Comparison of ENCODE assay signal across 8 cellular contexts in the genomic region with DNA sequence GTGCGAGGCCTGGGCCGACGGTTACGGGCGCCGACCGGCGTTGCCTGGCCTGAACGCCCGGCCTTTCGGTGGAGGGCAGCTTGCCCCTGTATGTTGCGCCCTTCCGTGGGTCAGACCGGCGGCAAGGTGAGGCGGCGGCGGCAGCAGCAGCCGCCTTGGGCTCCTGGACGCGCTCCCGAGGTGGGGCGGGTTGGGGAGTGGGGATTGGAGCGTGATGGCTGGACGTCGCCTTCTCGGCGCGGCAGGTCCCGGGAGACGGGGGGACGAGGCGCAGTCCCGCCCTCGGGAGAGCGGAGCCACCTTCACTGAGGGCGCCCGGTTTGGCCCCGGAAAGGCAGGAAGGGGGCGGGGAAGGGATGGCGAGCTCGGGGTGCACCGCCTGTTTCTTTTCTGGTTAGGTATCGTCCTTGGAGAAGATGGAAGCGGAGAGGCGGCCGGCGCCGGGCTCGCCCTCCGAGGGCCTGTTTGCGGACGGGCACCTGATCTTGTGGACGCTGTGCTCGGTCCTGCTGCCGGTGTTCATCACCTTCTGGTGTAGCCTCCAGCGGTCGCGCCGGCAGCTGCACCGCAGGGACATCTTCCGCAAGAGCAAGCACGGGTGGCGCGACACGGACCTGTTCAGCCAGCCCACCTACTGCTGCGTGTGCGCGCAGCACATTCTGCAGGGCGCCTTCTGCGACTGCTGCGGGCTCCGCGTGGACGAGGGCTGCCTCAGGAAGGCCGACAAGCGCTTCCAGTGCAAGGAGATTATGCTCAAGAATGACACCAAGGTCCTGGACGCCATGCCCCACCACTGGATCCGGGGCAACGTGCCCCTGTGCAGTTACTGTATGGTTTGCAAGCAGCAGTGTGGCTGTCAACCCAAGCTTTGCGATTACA. TPM values are rescaled to one million over a fixed set of nuclear protein-coding genes. Genes with fewer than 3 reads are reported as not detected.
DNase-seq lines count a peak whose midpoint lies in the region; ATAC-seq and TF ChIP-seq lines count a peak whose summit lies in the region.

No MANE protein-coding gene starts in this region.

- peaks cover 34% of the 10 kb centered on the region for H3K4me1 Mint-ChIP-seq in Caco-2 (ENCODE audit: low read depth, unreplicated experiment)

- H3K27me3 Mint-ChIP-seq in Caco-2 (ENCODE audit: insufficient read depth, unreplicated experiment): no peaks in the 10 kb centered on the region

- H3K9ac ChIP-seq in HUES6 (ENCODE audit: low read length) (peak overlapping the region; percentile 67), SU-DHL-6 (ENCODE audit: low read length) (peak overlapping the region; percentile 71)

- ATAC-seq in GM21381 (IDR thresholded peaks at IDR 0.05; ENCODE audit: unreplicated experiment): peak; percentile 28

- peak overlapping the region; percentile 50; the same call in 1 of the 2 replicates for H3K27ac ChIP-seq in HUES6 (ENCODE audit: low read depth, low read length)
- peak overlapping the region; percentile 25; the same call in 1 of the 2 replicates for H3K27ac ChIP-seq in SU-DHL-6 (ENCODE audit: low read depth, low read length)
- H3K27ac ChIP-seq in adipose tissue (ENCODE audit: low read depth, low read length): peak overlapping the region; percentile 9

- H3K4me2 ChIP-seq in SU-DHL-6 (ENCODE audit: low read depth, low read length, poor library complexity, severe bottlenecking): peak overlapping the region; percentile 86

- 5 to 14% (median 7%) methylated on average over 72 to 81 of the region's 81 CpGs for WGBS in adipose tissue, 3 donors

- peaks cover 6% of the 10 kb centered on the region for H3K4me1 ChIP-seq in Caco-2
- H3K4me1 ChIP-seq in HUES6 (ENCODE audit: control insufficient read depth, insufficient read depth, low read length): peaks cover 23% of the 10 kb centered on the region

- BruUV-seq in Caco-2 (replicated peaks; lab: Mats Ljungman, UMichigan): no TSS peak

- H3K4me3 Mint-ChIP-seq in Caco-2 (ENCODE audit: unreplicated experiment): peak overlapping the region; percentile 84

- no peaks in the 10 kb centered on the region for H3K36me3 ChIP-seq in Caco-2 (ENCODE audit: control insufficient read depth, insufficient read depth, low read length)
- 0 out of 2 replicates have a peak, but pooled peaks cover 9% of the 10 kb centered on the region for H3K36me3 ChIP-seq in HUES6 (ENCODE audit: control insufficient read depth, insufficient read depth, low read length)
- peaks cover 13% of the 10 kb centered on the region for H3K36me3 ChIP-seq in SU-DHL-6 (ENCODE audit: low read length)

- H3K4me3 ChIP-seq in Caco-2 (ENCODE audit: low read depth, low read length) (peak overlapping the region; percentile 79), HUES6 (ENCODE audit: low read depth, low read length) (peak overlapping the region; percentile 68), SU-DHL-6 (ENCODE audit: insufficient read depth, low read length, poor library complexity, severe bottlenecking) (peak overlapping the region; percentile 80), skeletal muscle cell (ENCODE audit: low read depth, low read length) (peak overlapping the region; percentile 70)

- H3K27ac Mint-ChIP-seq in Caco-2 (ENCODE audit: unreplicated experiment): peak overlapping the region; percentile 75

- no peaks in the 10 kb centered on the region for H3K9me2 ChIP-seq in SU-DHL-6 (replicated peaks; ENCODE audit: insufficient read depth, low read length)

- POLR2A ChIA-PET in Caco-2 (lab: Charles Lee): interaction anchor here (2.3 kb wide), 1 partner anchor 79 kb away, joined by 11 read pairs; a partner anchor contains a TSS

- H3K9me3 ChIP-seq in Caco-2 (peaks cover 3% of the 10 kb centered on the region; the same call in 1 of the 2 replicates), HUES6 (ENCODE audit: control insufficient read depth, insufficient read depth, low read depth, low read length) (no peaks in the 10 kb centered on the region), SU-DHL-6 (ENCODE audit: insufficient read depth, low read length) (no peaks in the 10 kb centered on the region)

- H3K79me2 ChIP-seq in SU-DHL-6 (ENCODE audit: insufficient read depth, low read length): 0 out of 2 replicates have a peak, but pooled peaks cover 6% of the 10 kb centered on the region

- peak; percentile 41 to 47 for TF ChIP-seq CTCF in Caco-2 (IDR thresholded peaks at IDR 0.05; ENCODE audit: insufficient read depth in 1 of 2, low read depth in 1 of 2, low read length in 1 of 2, severe bottlenecking in 1 of 2, unreplicated experiment in 1 of 2)
- TF ChIP-seq CTCF in SU-DHL-6 (IDR thresholded peaks at IDR 0.05; ENCODE audit: insufficient read depth, low read length, poor library complexity, severe bottlenecking): no peak

- no peaks in the 10 kb centered on the region for H3K9me3 Mint-ChIP-seq in Caco-2 (ENCODE audit: unreplicated experiment)

- H3F3A ChIP-seq in SU-DHL-6 (ENCODE audit: insufficient read depth): peaks cover 11% of the 10 kb centered on the region; the same call in 1 of the 2 replicates

- H3K27me3 ChIP-seq in Caco-2 (replicated peaks; ENCODE audit: control insufficient read depth, insufficient read depth, low read length) (no peaks in the 10 kb centered on the region), HUES6 (ENCODE audit: control insufficient read depth, insufficient read depth, low read length) (peaks cover 21% of the 10 kb centered on the region), SU-DHL-6 (ENCODE audit: low read length) (no peaks in the 10 kb centered on the region)

- intact Hi-C loops in Caco-2 (cut with micrococcal nuclease; ENCODE audit: unreplicated experiment): loop anchor here (1.0 to 10.0 kb wide), 2 partner anchors 80 to 250 kb away; a partner anchor contains a TSS

- H2AFZ ChIP-seq in SU-DHL-6 (ENCODE audit: low read depth, low read length, severe bottlenecking): peak overlapping the region; percentile 88

- peaks cover 25% of the 10 kb centered on the region for H3K36me3 Mint-ChIP-seq in Caco-2 (ENCODE audit: insufficient read depth, unreplicated experiment)

- CTCF ChIA-PET in Caco-2 (lab: Charles Lee): interaction anchor here (0.6 to 4.7 kb wide), 5 partner anchors 15 to 241 kb away, joined by 3 to 37 read pairs (median 3); a partner anchor contains a TSS

- 0 out of 2 replicates have a peak, but pooled peaks cover 2% of the 10 kb centered on the region for H4K20me1 ChIP-seq in SU-DHL-6 (ENCODE audit: low read depth, low read length)

- DNase-seq in Caco-2: peak; percentile 87
- peak in 34 of 51 donors; percentile 9 to 72 (median 38) for DNase-seq in hypothalamus (lab: John Stamatoyannopoulos, UW)
- DNase-seq in skeletal muscle cell (ENCODE audit: low read depth): no peak
- no peak for DNase-seq in SHP77 (lab: John Stamatoyannopoulos, UW)

RNA-seq across cellular contexts. Expression of a gene that starts 0.7 kb away (rescaled TPM):
- total RNA-seq in Caco-2 (2022): 15.5 and 17.6 TPM in 2 replicates
- 1 to 10 TPM; 1.4 to 2.1 (median 1.6) TPM for polyA plus RNA-seq in adipose tissue

RNA-seq across cellular contexts. Expression of a gene that starts 0.9 kb away (rescaled TPM):
- 2.9 and 4.6 TPM in 2 replicates for total RNA-seq in Caco-2 (2022)
- under 1 TPM; 0.34 to 0.45 (median 0.39) TPM for polyA plus RNA-seq in adipose tissue

Comparison
In these comparisons a context has a peak if more than half of its experiments do, and no peak if none do; other contexts are left out.
1. DNase-seq: peak in Caco-2 (2 of 2) and hypothalamus (34 of 51); none in skeletal muscle cell (single experiment) and SHP77 (0 of 2).
2. Peak in every context shown above with its lines, with median percentiles within 50 percentile points of each other: H3K4me3 ChIP-seq and H3K27ac ChIP-seq.